ENCODE assay signal across 18 cellular contexts in the genomic region with DNA sequence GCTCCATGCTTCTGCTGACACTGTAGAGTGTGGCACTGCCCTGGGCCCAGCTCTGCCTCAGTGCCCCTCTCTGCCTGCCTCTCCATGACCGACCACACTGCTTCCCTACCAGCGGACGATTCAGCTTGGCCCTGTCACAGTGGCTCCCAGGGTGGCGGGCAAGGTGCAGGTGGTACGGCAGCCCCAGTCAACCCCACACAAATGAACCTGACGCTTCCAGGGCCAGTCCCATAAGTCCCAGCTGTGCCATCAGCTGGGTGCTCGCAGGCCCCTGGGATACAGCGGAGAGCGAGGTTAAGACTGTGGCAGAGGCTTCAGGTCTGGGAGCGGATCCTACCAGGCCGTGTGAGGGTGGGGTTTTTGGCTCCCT.
"Had no signal": no experiment of that assay in that cellular context is flagged by ENCODE, and none has a peak within 500 bp of the region (broad histone marks: within the 10 kb centered on the region; RNA-seq: fewer than 3 reads in every experiment).

No MANE protein-coding gene starts in this region.

- H3K4me2 ChIP-seq: SK-N-SH had no signal

- H3K9ac ChIP-seq: SK-N-SH had no signal

- H3K9me2 ChIP-seq: SK-N-SH had no signal

- FAIRE-seq: RCC 7860 had no signal

- DNase-seq: KBM-7, MV-4-11, NCI-H1048, NCI-H1105 treated with DMSO at 0.1 percent for 48 hours, NCI-H1417 treated with DMSO at 0.1 percent for 48 hours, NCI-H146, NCI-H1694 treated with DMSO at 0.1 percent for 48 hours, NCI-H1930, NCI-H2081, NCI-H2107, NCI-H2227 treated with DMSO at 0.1 percent for 48 hours, NCI-H524, NCI-H526 treated with DMSO at 0.1 percent for 48 hours, NCI-H748 treated with DMSO at 0.1 percent for 48 hours, RPMI8226, SHP77, SK-N-SH had no signal

- H3K9me3 ChIP-seq: SK-N-SH had no signal
